Comparison of ENCODE assay signal across 9 cellular contexts in genomic region chr14:66403183-66403582, GRCh38.
DNase-seq lines count a peak whose midpoint lies in the region; FAIRE-seq and TF ChIP-seq lines count a peak whose summit lies in the region.
"Had no signal": no experiment of that assay in that cellular context is flagged by ENCODE, and none has a peak within 500 bp of the region (broad histone marks: within the 10 kb centered on the region; RNA-seq: fewer than 3 reads in every experiment).

No MANE protein-coding gene starts in this region.

- H3K9me3 Mint-ChIP-seq in astrocyte (ENCODE audit: unreplicated experiment) = no peaks in the 10 kb centered on the region
- H3K9me3 Mint-ChIP-seq: central memory CD8-positive, alpha-beta T cell had no signal

- no peak overlapping the region for H3K27ac ChIP-seq in ACC112 (ENCODE audit: low read depth, low read length)
- H3K27ac ChIP-seq in astrocyte (ENCODE audit: low read depth, low read length) = no peak overlapping the region

- DNase-seq in NAMALWA (ENCODE audit: low spot score) = peak; percentile 34
- peak; percentile 7 for DNase-seq in astrocyte (ENCODE audit: low read depth)
- peak; percentile 63 for DNase-seq in medulla oblongata (ENCODE audit: extremely low spot score)
- DNase-seq in stimulated activated CD4-positive, alpha-beta T cell treated with anti-CD3 and anti-CD28 coated beads, Interleukin-1b, Interleukin-23, amount 100 ng/mL, for 48 hours = no peak
- no peak for DNase-seq in stimulated activated CD4-positive, alpha-beta T cell treated with anti-CD3 and anti-CD28 coated beads, Interleukin-4, amount 100 ng/mL, for 24 hours
- no peak for DNase-seq in activated CD4-positive, alpha-beta T cell treated with anti-CD3 and anti-CD28 coated beads, Interleukin-2, amount 50 U/mL, for 4 hours

- H3K36me3 ChIP-seq in ACC112 (ENCODE audit: insufficient read depth, low read length) (no peaks in the 10 kb centered on the region), astrocyte (ENCODE audit: insufficient read depth, low read length) (no peaks in the 10 kb centered on the region)

- no peak overlapping the region for H3K9ac ChIP-seq in astrocyte (ENCODE audit: low read length)

- no peak overlapping the region for H3K4me3 ChIP-seq in ACC112 (ENCODE audit: low read depth, low read length)
- no peak overlapping the region for H3K4me3 ChIP-seq in GM12875 (ENCODE audit: low read depth, low read length)
- no peak overlapping the region for H3K4me3 ChIP-seq in astrocyte (ENCODE audit: insufficient read depth, low read depth, low read length)

- H3K9me3 ChIP-seq in astrocyte (ENCODE audit: insufficient read depth, low read depth, low read length) = no peaks in the 10 kb centered on the region

- H3K27me3 ChIP-seq in ACC112 (ENCODE audit: insufficient read depth, low read length) (no peaks in the 10 kb centered on the region), astrocyte (ENCODE audit: insufficient read depth, low read length) (no peaks in the 10 kb centered on the region)

- TF ChIP-seq CTCF in GM12875 (IDR thresholded peaks at IDR 0.05; ENCODE audit: borderline replicate concordance, insufficient read depth, low read depth, low read length) = peak; percentile 53; the same call in 1 of the 2 replicates
- TF ChIP-seq CTCF in astrocyte (IDR thresholded peaks at IDR 0.05; ENCODE audit: insufficient read depth, low read depth, low read length) = peak; percentile 20

- H3K4me1 ChIP-seq in ACC112 (ENCODE audit: control insufficient read depth, insufficient read depth, low read length, unreplicated experiment) = peaks cover 4% of the 10 kb centered on the region
- no peaks in the 10 kb centered on the region for H3K4me1 ChIP-seq in astrocyte (ENCODE audit: insufficient read depth, low read length)

- no peaks in the 10 kb centered on the region for H4K20me1 ChIP-seq in astrocyte (ENCODE audit: insufficient read depth, low read length)

- H2AFZ ChIP-seq in ACC112 (ENCODE audit: low read length, unreplicated experiment) (peak overlapping the region; percentile 85), astrocyte (ENCODE audit: low read depth, low read length) (no peak overlapping the region)

- no peak overlapping the region for H3K4me3 Mint-ChIP-seq in astrocyte (ENCODE audit: unreplicated experiment)
- H3K4me3 Mint-ChIP-seq: central memory CD8-positive, alpha-beta T cell had no signal

- no peaks in the 10 kb centered on the region for H3K36me3 Mint-ChIP-seq in astrocyte (ENCODE audit: low read depth, unreplicated experiment)

- FAIRE-seq in astrocyte (lab: Jason Lieb, UNC) = no peak

- H3K27ac Mint-ChIP-seq in astrocyte (ENCODE audit: unreplicated experiment) = no peak overlapping the region

- no peak overlapping the region for H3K4me2 ChIP-seq in astrocyte (ENCODE audit: low read length)

- H3K27me3 Mint-ChIP-seq in astrocyte (ENCODE audit: low read depth, unreplicated experiment) = no peaks in the 10 kb centered on the region
- H3K27me3 Mint-ChIP-seq: central memory CD8-positive, alpha-beta T cell had no signal

- peaks cover 5% of the 10 kb centered on the region for H3K4me1 Mint-ChIP-seq in astrocyte (ENCODE audit: low read depth, unreplicated experiment)
- H3K4me1 Mint-ChIP-seq: central memory CD8-positive, alpha-beta T cell had no signal

- H3K79me2 ChIP-seq in ACC112 (ENCODE audit: control insufficient read depth, insufficient read depth, low read length, unreplicated experiment) (no peaks in the 10 kb centered on the region), astrocyte (ENCODE audit: insufficient read depth, low read length) (no peaks in the 10 kb centered on the region)

Comparison
In these comparisons a context has a peak if more than half of its experiments do, and no peak if none do; other contexts are left out.
1. DNase-seq: peak in NAMALWA (single experiment), astrocyte (single experiment) and medulla oblongata (single experiment); none in stimulated activated CD4-positive, alpha-beta T cell treated with anti-CD3 and anti-CD28 coated beads, Interleukin-1b, Interleukin-23, amount 100 ng/mL, for 48 hours (single experiment), stimulated activated CD4-positive, alpha-beta T cell treated with anti-CD3 and anti-CD28 coated beads, Interleukin-4, amount 100 ng/mL, for 24 hours (single experiment) and activated CD4-positive, alpha-beta T cell treated with anti-CD3 and anti-CD28 coated beads, Interleukin-2, amount 50 U/mL, for 4 hours (0 of 2).